8 cellular contexts compared by ENCODE assay signal in the genomic region with DNA sequence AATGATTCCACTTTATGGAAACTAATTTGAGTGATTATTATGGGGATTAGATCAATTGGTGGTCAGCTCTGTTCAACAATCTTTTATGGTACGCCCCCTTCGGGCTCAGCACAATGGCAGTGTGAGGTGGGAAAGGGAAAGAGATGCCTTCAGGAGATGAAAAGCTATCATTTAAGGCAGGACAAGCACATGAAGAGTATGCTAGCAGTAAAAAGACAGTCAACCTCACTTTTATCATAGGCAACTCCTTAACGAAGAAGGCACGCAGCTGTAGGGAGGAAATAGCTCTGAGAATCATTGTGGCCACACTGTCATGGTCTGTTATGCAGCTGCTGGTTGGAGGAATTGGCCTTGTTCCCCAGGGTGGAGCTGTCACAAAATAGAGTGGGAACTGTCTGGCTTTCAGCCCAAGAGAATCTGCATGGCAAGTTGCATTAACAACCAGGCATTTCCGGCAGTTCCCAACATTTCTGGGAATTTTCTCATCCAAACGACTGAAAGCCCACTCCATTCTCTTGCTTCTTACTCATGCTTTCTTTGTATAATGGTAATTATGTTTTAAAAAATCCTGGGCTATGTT. TPM values are rescaled to one million over a fixed set of nuclear protein-coding genes. Genes with fewer than 3 reads are reported as not detected.
DNase-seq lines count a peak whose midpoint lies in the region; ATAC-seq and TF ChIP-seq lines count a peak whose summit lies in the region.

No MANE protein-coding gene starts in this region.

- TF ChIP-seq POLR2A in sigmoid colon (IDR thresholded peaks at IDR 0.05), result no peak

- H3K27me3 ChIP-seq in HUES64 (ENCODE audit: insufficient read depth, low read length) (no peaks in the 10 kb centered on the region), sigmoid colon (no peaks in the 10 kb centered on the region)

- DNase-seq in epithelial cell of prostate (ENCODE audit: low read depth, low spot score) (no peak), sigmoid colon (no peak), COLO668 (lab: John Stamatoyannopoulos, UW; ENCODE audit: unreplicated experiment) (no peak), iPS-NIHi11 (ENCODE audit: low spot score) (no peak), omental fat pad (ENCODE audit: low spot score) (no peak)

- H3K4me3 ChIP-seq in HUES64 (ENCODE audit: low read length), result no peak overlapping the region
- H3K4me3 ChIP-seq in sigmoid colon, result no peak overlapping the region

- H3K36me3 ChIP-seq in HUES64 (ENCODE audit: insufficient read depth, low read length) (no peaks in the 10 kb centered on the region), sigmoid colon (no peaks in the 10 kb centered on the region)

- peaks cover 30% of the 10 kb centered on the region for H3K4me1 ChIP-seq in HUES64 (ENCODE audit: insufficient read depth, low read length)
- H3K4me1 ChIP-seq in sigmoid colon, result peaks cover 0 to 32% (median 23%) of the 10 kb centered on the region in 4 donors

- no peak for TF ChIP-seq EP300 in sigmoid colon (IDR thresholded peaks at IDR 0.05)

- H3K9ac ChIP-seq in HUES64 (ENCODE audit: low read depth, low read length), result no peak overlapping the region; the same call in 1 of the 2 replicates

- ATAC-seq in GM18870 (IDR thresholded peaks at IDR 0.05; ENCODE audit: unreplicated experiment), result peak; percentile 38
- ATAC-seq in GM19035 (IDR thresholded peaks at IDR 0.05; ENCODE audit: unreplicated experiment), result no peak
- ATAC-seq in omental fat pad (ENCODE audit: low FRiP score), result no peak

- no peaks in the 10 kb centered on the region for H3K9me3 ChIP-seq in HUES64 (ENCODE audit: insufficient read depth, low read depth, low read length)
- no peaks in the 10 kb centered on the region for H3K9me3 ChIP-seq in sigmoid colon

- 91% methylated on average over 6 of the region's 6 CpGs for WGBS in HUES64
- 53 to 56% methylated on average over 6 of the region's 6 CpGs for WGBS in sigmoid colon, 2 donors

- no peak for TF ChIP-seq CTCF in sigmoid colon (IDR thresholded peaks at IDR 0.05)
- TF ChIP-seq CTCF in omental fat pad (IDR thresholded peaks at IDR 0.05), result no peak

- intact Hi-C loops in sigmoid colon (cut with DNase I), result no loop called here

- H3K27ac ChIP-seq in HUES64 (ENCODE audit: low read depth, low read length) (peak overlapping the region; percentile 26; the same call in 1 of the 2 replicates), epithelial cell of prostate (peak overlapping the region; percentile 63), sigmoid colon (peak overlapping the region in 3 of 4 donors; percentile 38 to 54 (median 53))

RNA-seq across cellular contexts. Expression of gene BCL10, which starts 54.4 kb away (rescaled TPM):
- polyA plus RNA-seq in HUES64 (2013, experiment 1 of 2), result 14.9 TPM
- polyA plus RNA-seq in HUES64 (2013, experiment 2 of 2), result 14.5 TPM
- total RNA-seq in sigmoid colon, result 10 to 100 TPM in 2 of 4 donors, 1 to 10 TPM in 2; 6.7 to 14.2 (median 9.7) TPM
- polyA plus RNA-seq in sigmoid colon, result 10 to 100 TPM; 33.6 to 49.7 (median 40.8) TPM
- total RNA-seq in omental fat pad, result 10 to 100 TPM; 13.9 to 21.6 (median 18.0) TPM
